8 cellular contexts compared by ENCODE assay signal in the genomic region with DNA sequence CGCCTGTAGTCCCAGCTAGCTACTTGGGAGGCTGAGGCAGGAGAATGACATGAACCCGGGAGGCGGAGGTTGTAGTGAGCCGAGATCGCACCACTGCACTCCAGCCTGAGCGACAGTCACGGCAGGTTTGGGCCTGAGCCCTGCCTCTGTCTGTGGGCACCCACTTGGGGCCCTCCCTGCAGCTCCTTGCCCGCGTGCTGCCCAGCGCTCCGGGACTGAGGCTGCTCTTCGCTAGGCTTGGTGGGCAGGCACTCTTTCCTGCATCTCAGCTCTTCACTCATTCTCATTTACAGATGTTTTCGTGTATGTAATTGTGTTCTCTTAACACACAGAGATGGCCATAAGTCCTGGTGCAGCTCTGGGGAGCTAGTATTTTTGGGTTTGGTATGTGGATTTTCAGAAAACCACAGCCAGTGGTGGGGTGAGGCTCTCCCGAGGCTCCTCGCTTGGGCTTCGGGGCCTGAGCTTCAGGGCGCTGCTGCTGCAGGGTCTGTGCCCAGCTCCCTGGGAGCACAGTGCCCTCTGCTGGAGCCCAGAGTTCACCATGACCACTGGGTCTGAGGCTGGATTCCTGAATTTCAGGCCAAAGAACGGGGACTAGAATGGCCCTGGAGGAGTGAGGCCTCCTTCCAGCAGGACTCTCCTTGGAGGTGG. TPM values are rescaled to one million over a fixed set of nuclear protein-coding genes. Genes with fewer than 3 reads are reported as not detected.
DNase-seq lines count a peak whose midpoint lies in the region; ATAC-seq and TF ChIP-seq lines count a peak whose summit lies in the region.

No MANE protein-coding gene starts in this region.

- TF ChIP-seq POLR2A in upper lobe of left lung (IDR thresholded peaks at IDR 0.05) = no peak

- DNase-seq in COLO829 (ENCODE audit: low spot score) (peak; percentile 46), HPDE6-E6E7 (ENCODE audit: extremely low spot score) (peak; percentile 68), SHP77 treated with DMSO at 0.1 percent for 48 hours (lab: John Stamatoyannopoulos, UW) (peak; percentile 3), glomerular visceral epithelial cell (ENCODE audit: extremely low spot score) (peak; percentile 72), pons (ENCODE audit: low spot score) (peak; percentile 76), upper lobe of left lung (peak; percentile 69 to 86)
- peak in 1 of 2 donors; percentile 70 for DNase-seq in activated naive CD4-positive, alpha-beta T cell treated with anti-CD3 and anti-CD28 coated beads, Interleukin-2, amount 50 U/mL, for 72 hours (ENCODE audit: low spot score in 2 of 2)

- H3K4me3 ChIP-seq in upper lobe of left lung = no peak overlapping the region

- no peaks in the 10 kb centered on the region for H3K9me3 ChIP-seq in upper lobe of left lung

- no peaks in the 10 kb centered on the region for H3K27me3 ChIP-seq in upper lobe of left lung

- H3K27ac ChIP-seq in upper lobe of left lung = peak overlapping the region in 3 of 4 donors; percentile 43 to 92 (median 87)

- peak; percentile 65 to 86 (median 79) for TF ChIP-seq CTCF in upper lobe of left lung (IDR thresholded peaks at IDR 0.05)

- ATAC-seq in activated naive CD4-positive, alpha-beta T cell treated with anti-CD3 and anti-CD28 coated beads, Interleukin-2, amount 50 U/mL, for 72 hours = peak; percentile 55 to 65
- ATAC-seq in upper lobe of left lung (ENCODE audit: low FRiP score in 2 of 2) = peak; percentile 88 to 91
- no peak for ATAC-seq in GM21529 (IDR thresholded peaks at IDR 0.05; ENCODE audit: unreplicated experiment)

- TF ChIP-seq EP300 in upper lobe of left lung (IDR thresholded peaks at IDR 0.05) = no peak

- peaks cover 15 to 30% (median 25%) of the 10 kb centered on the region in 4 donors for H3K36me3 ChIP-seq in upper lobe of left lung

- no peaks in the 10 kb centered on the region for H3K9me3 Mint-ChIP-seq in activated naive CD4-positive, alpha-beta T cell treated with anti-CD3 and anti-CD28 coated beads, Interleukin-2, amount 50 U/mL, for 72 hours

- H3K27ac Mint-ChIP-seq in activated naive CD4-positive, alpha-beta T cell treated with anti-CD3 and anti-CD28 coated beads, Interleukin-2, amount 50 U/mL, for 72 hours = peak overlapping the region in 1 of 2 donors; percentile 84

- WGBS in upper lobe of left lung, 2 donors = 49 to 79% methylated on average over 10 to 17 of the region's 18 CpGs

- H3K4me1 ChIP-seq in upper lobe of left lung = peaks cover 63 to 97% (median 73%) of the 10 kb centered on the region in 4 donors

- peaks cover 0 to 4% of the 10 kb centered on the region in 2 donors for H3K36me3 Mint-ChIP-seq in activated naive CD4-positive, alpha-beta T cell treated with anti-CD3 and anti-CD28 coated beads, Interleukin-2, amount 50 U/mL, for 72 hours

RNA-seq across cellular contexts. Expression of a gene that starts 15.2 kb away (rescaled TPM):
- 100 to 1,000 TPM in 1 of 2 donors, 10 to 100 TPM in 1; 81.6 to 109 TPM for total RNA-seq in activated naive CD4-positive, alpha-beta T cell treated with anti-CD3 and anti-CD28 coated beads, Interleukin-2, amount 50 U/mL, for 72 hours
- total RNA-seq in upper lobe of left lung = 100 to 1,000 TPM in 2 of 6 donors, 10 to 100 TPM in 4; 68.9 to 157 (median 86.3) TPM

RNA-seq across cellular contexts. Expression of a gene that starts 49.0 kb away (rescaled TPM):
- total RNA-seq in activated naive CD4-positive, alpha-beta T cell treated with anti-CD3 and anti-CD28 coated beads, Interleukin-2, amount 50 U/mL, for 72 hours = under 1 TPM in 1 of 2 donors, not detected in 1; 0.21 TPM
- total RNA-seq in upper lobe of left lung = under 1 TPM in 2 of 6 donors, not detected in 4; 0.20 to 0.30 TPM

RNA-seq across cellular contexts. Expression of a gene that starts 55.9 kb away (rescaled TPM):
- total RNA-seq in activated naive CD4-positive, alpha-beta T cell treated with anti-CD3 and anti-CD28 coated beads, Interleukin-2, amount 50 U/mL, for 72 hours = not detected
- total RNA-seq in upper lobe of left lung = 1 to 10 TPM in 4 of 6 donors, not detected in 2; 1.8 to 8.5 (median 4.3) TPM
